In the genomic region with DNA sequence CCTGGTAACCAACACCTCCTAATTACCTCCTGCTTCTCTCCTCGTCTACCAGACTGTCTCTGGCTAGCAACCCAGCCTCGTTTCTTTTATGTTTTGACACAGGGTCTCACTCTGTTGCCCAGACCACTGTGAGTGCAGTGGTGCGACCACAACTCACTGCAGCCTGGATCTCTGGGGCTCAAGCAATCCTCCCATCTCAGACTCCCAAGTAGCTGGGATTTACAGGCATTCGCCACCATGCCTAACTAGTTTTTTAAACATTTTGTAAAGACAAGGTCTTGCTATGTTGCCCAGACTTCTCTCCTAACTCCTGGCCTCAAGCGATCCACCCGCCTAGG, we compare ENCODE assay signal across 1 cellular context.
A peak's percentile ranks its signal among the peaks of the same experiment; 100 is the strongest.
TF ChIP-seq lines count a peak whose summit lies in the region.

No MANE protein-coding gene starts in this region.

TF ChIP-seq in HepG2, 621 proteins besides CTCF, POLR2A, EP300 and RAD21 (continued from another document):
- no peak for TF ChIP-seq ZBTB49 (CRISPR knock-in tag; IDR thresholded peaks at IDR 0.05; ENCODE audit: borderline replicate concordance)
- no peak for TF ChIP-seq ZBED4 (CRISPR knock-in tag; IDR thresholded peaks at IDR 0.05; ENCODE audit: borderline replicate concordance)
- no peak for TF ChIP-seq ZNF468 (CRISPR knock-in tag; IDR thresholded peaks at IDR 0.05)
- no peak for TF ChIP-seq HNRNPK (IDR thresholded peaks at IDR 0.05; ENCODE audit: low read depth, low read length, poor library complexity, severe bottlenecking)
- TF ChIP-seq ELF1 (CRISPR knock-in tag; IDR thresholded peaks at IDR 0.05): no peak
- 0 out of 2 replicates have a peak, but pooled peaks have one; percentile 42 for TF ChIP-seq ZNF121 (CRISPR knock-in tag; IDR thresholded peaks at IDR 0.05)
- TF ChIP-seq NR0B2 (CRISPR knock-in tag; IDR thresholded peaks at IDR 0.05): no peak
- no peak for TF ChIP-seq CREM (IDR thresholded peaks at IDR 0.05)
- no peak for TF ChIP-seq CREM (CRISPR knock-in tag; IDR thresholded peaks at IDR 0.05)
- TF ChIP-seq ZBTB4 (CRISPR knock-in tag; IDR thresholded peaks at IDR 0.05; ENCODE audit: borderline replicate concordance): no peak
- TF ChIP-seq, protein P1, sequence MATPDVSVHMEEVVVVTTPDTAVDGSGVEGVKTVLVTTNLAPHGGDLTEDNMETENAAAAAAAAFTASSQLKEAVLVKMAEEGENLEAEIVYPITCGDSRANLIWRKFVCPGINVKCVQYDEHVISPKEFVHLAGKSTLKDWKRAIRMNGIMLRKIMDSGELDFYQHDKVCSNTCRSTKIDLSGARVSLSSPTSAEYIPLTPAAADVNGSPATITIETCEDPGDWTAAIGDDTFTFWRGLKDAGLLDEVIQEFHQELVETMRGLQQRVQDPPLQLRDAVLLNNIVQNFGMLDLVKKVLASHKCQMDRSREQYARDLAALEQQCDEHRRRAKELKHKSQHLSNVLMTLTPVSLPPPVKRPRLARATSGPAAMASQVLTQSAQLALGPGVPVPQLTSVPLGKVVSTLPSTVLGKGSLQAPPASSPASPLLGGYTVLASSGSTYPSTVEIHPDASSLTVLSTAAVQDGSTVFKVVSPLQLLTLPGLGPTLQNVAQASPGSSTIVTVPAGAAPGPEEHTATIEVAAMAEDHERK (CRISPR knock-in tag; IDR thresholded peaks at IDR 0.05; ENCODE audit: low read depth): no peak
TF ChIP-seq in HepG2: peak in this region for 3.
